Comparison of ENCODE assay signal across 38 cellular contexts in genomic region chr6:122977180-122977579, GRCh38. TPM values are rescaled to one million over a fixed set of nuclear protein-coding genes. Genes with fewer than 3 reads are reported as not detected.
"Had no signal": no experiment of that assay in that cellular context is flagged by ENCODE, and none has a peak within 500 bp of the region (broad histone marks: within the 10 kb centered on the region; RNA-seq: fewer than 3 reads in every experiment).

No MANE protein-coding gene starts in this region.

- H3K9me3 ChIP-seq: adrenal gland, body of pancreas, breast epithelium had no signal

- H3K27ac ChIP-seq: adrenal gland, body of pancreas, brain microvascular endothelial cell, breast epithelium, VCaP had no signal

- H3K9me3 Mint-ChIP-seq: activated B cell treated with CpG ODN at 0.5 μM for 24 hours; activated CD4-positive, alpha-beta memory T cell treated with anti-CD3 and anti-CD28 coated beads for 36 hours; activated CD4-positive, alpha-beta T cell treated with anti-CD3 and anti-CD28 coated beads, Interleukin-2, amount 10 ng/mL, durations not matched to agents 24 days and 14 days; activated CD8-positive, alpha-beta T cell treated with anti-CD3 and anti-CD28 coated beads for 36 hours; activated naive CD4-positive, alpha-beta T cell treated with anti-CD3 and anti-CD28 coated beads for 36 hours; activated naive CD8-positive, alpha-beta T cell treated with anti-CD3 and anti-CD28 coated beads for 36 hours; activated T-cell treated with anti-CD3 and anti-CD28 coated beads, Interleukin-2, amount 50 U/mL, for 4 hours; activated T-cell treated with anti-CD3 and anti-CD28 coated beads, Interleukin-2, amount 50 U/mL, for 72 hours; activated T-helper 1 cell treated with anti-CD3 and anti-CD28 coated beads, Interleukin-12 subunit alpha, Interleukin-12 subunit beta, Interleukin-2, Interleukin-4 antibody, amounts not matched to agents 30 ng/mL and 10 ng/mL and 1 ng/mL, durations not matched to agents 14 hours and 24 hours and 36 hours; T-helper 2 cell treated with Interferon-gamma antibody and Interleukin-4, amounts not matched to agents 5 μg/mL and 100 μg/mL, for 36 hours had no signal

- H3K27ac Mint-ChIP-seq: activated B cell treated with CpG ODN at 0.5 μM for 24 hours; activated CD4-positive, alpha-beta memory T cell treated with anti-CD3 and anti-CD28 coated beads for 36 hours; activated CD4-positive, alpha-beta T cell treated with anti-CD3 and anti-CD28 coated beads, Interleukin-2, amount 10 ng/mL, durations not matched to agents 24 days and 14 days; activated CD8-positive, alpha-beta T cell treated with anti-CD3 and anti-CD28 coated beads for 36 hours; activated naive CD4-positive, alpha-beta T cell treated with anti-CD3 and anti-CD28 coated beads for 36 hours; activated naive CD4-positive, alpha-beta T cell treated with anti-CD3 and anti-CD28 coated beads, Interleukin-2, amount 50 U/mL, for 72 hours; activated naive CD8-positive, alpha-beta T cell treated with anti-CD3 and anti-CD28 coated beads for 36 hours; activated T-cell treated with anti-CD3 and anti-CD28 coated beads, Interleukin-2, amount 50 U/mL, for 72 hours; activated T-helper 1 cell treated with anti-CD3 and anti-CD28 coated beads, Interleukin-12 subunit alpha, Interleukin-12 subunit beta, Interleukin-2, Interleukin-4 antibody, amounts not matched to agents 30 ng/mL and 10 ng/mL and 1 ng/mL, durations not matched to agents 14 hours and 24 hours and 36 hours; activated T-helper 17 cell treated with anti-CD3 and anti-CD28 coated beads, Interleukin-2, amount 50 U/mL, for 72 hours; T-helper 2 cell treated with Interferon-gamma antibody and Interleukin-4, amounts not matched to agents 5 μg/mL and 100 μg/mL, for 36 hours had no signal

- DNase-seq: activated B cell treated with CpG ODN at 0.5 μM for 24 hours; activated CD4-positive, alpha-beta memory T cell treated with anti-CD3 and anti-CD28 coated beads for 36 hours; activated CD4-positive, alpha-beta T cell treated with anti-CD3 and anti-CD28 coated beads for 4 hours; activated CD4-positive, alpha-beta T cell treated with anti-CD3 and anti-CD28 coated beads, Interleukin-2, amount 10 ng/mL, durations not matched to agents 24 days and 14 days; activated CD4-positive, alpha-beta T cell treated with anti-CD3 and anti-CD28 coated beads, Interleukin-2, amount 50 U/mL, for 1 hour; activated CD4-positive, alpha-beta T cell treated with anti-CD3 and anti-CD28 coated beads, Interleukin-2, amount 50 U/mL, for 4 hours; activated CD4-positive, CD25-positive, alpha-beta regulatory T cell treated with anti-CD3 and anti-CD28 coated beads, Interleukin-2, amount 50 U/mL, for 72 hours; activated CD8-positive, alpha-beta memory T cell treated with anti-CD3 and anti-CD28 coated beads, Interleukin-2, amount 50 U/mL, for 4 hours; activated CD8-positive, alpha-beta T cell treated with anti-CD3 and anti-CD28 coated beads for 36 hours; activated effector memory CD4-positive, alpha-beta T cell treated with anti-CD3 and anti-CD28 coated beads, Interleukin-2, amount 50 U/mL, for 16 hours; activated gamma-delta T cell treated with Interleukin-2 at 50 U/mL for 16 hours; activated naive CD4-positive, alpha-beta T cell; activated naive CD4-positive, alpha-beta T cell treated with anti-CD3 and anti-CD28 coated beads for 36 hours; activated naive CD4-positive, alpha-beta T cell treated with anti-CD3 and anti-CD28 coated beads, Interleukin-2, amount 50 U/mL, for 16 hours; activated naive CD8-positive, alpha-beta T cell treated with anti-CD3 and anti-CD28 coated beads for 36 hours; activated T-cell treated with anti-CD3 and anti-CD28 coated beads for 4 hours; activated T-cell treated with anti-CD3 and anti-CD28 coated beads, Interleukin-2, amount 50 U/mL, for 1 hour; activated T-cell treated with anti-CD3 and anti-CD28 coated beads, Interleukin-2, amount 50 U/mL, for 4 hours; activated T-cell treated with anti-CD3 and anti-CD28 coated beads, Interleukin-2, amount 50 U/mL, for 72 hours; adrenal gland; amniotic stem cell; aorta; body of pancreas; brain microvascular endothelial cell; central memory CD4-positive, alpha-beta T cell; T-helper 2 cell; T-helper 9 cell had no signal

- H3K4me3 ChIP-seq: adrenal gland, body of pancreas, breast epithelium had no signal

- H3K27me3 ChIP-seq: adrenal gland, body of pancreas, brain microvascular endothelial cell, breast epithelium had no signal

- H3K4me1 Mint-ChIP-seq: activated B cell treated with CpG ODN at 0.5 μM for 24 hours; activated CD4-positive, alpha-beta T cell treated with anti-CD3 and anti-CD28 coated beads, Interleukin-2, amount 10 ng/mL, durations not matched to agents 24 days and 14 days; activated naive CD8-positive, alpha-beta T cell treated with anti-CD3 and anti-CD28 coated beads for 36 hours; activated T-helper 17 cell treated with anti-CD3 and anti-CD28 coated beads, Interleukin-2, amount 50 U/mL, for 72 hours had no signal

- ATAC-seq: activated CD8-positive, alpha-beta T cell treated with anti-CD3 and anti-CD28 coated beads for 36 hours; activated naive CD4-positive, alpha-beta T cell treated with anti-CD3 and anti-CD28 coated beads, Interleukin-2, amount 50 U/mL, for 72 hours; activated T-cell treated with anti-CD3 and anti-CD28 coated beads, Interleukin-2, amount 50 U/mL, for 4 hours; activated T-cell treated with anti-CD3 and anti-CD28 coated beads, Interleukin-2, amount 50 U/mL, for 72 hours; activated T-helper 17 cell treated with anti-CD3 and anti-CD28 coated beads, Interleukin-2, amount 50 U/mL, for 72 hours; body of pancreas had no signal

- H3K36me3 ChIP-seq: adrenal gland, brain microvascular endothelial cell, breast epithelium had no signal

- H3K4me3 Mint-ChIP-seq: activated B cell treated with CpG ODN at 0.5 μM for 24 hours; activated CD4-positive, alpha-beta memory T cell treated with anti-CD3 and anti-CD28 coated beads for 36 hours; activated CD4-positive, alpha-beta T cell treated with anti-CD3 and anti-CD28 coated beads, Interleukin-2, amount 10 ng/mL, durations not matched to agents 24 days and 14 days; activated CD8-positive, alpha-beta T cell treated with anti-CD3 and anti-CD28 coated beads for 36 hours; activated naive CD4-positive, alpha-beta T cell treated with anti-CD3 and anti-CD28 coated beads for 36 hours; activated naive CD8-positive, alpha-beta T cell treated with anti-CD3 and anti-CD28 coated beads for 36 hours; activated T-cell treated with anti-CD3 and anti-CD28 coated beads, Interleukin-2, amount 50 U/mL, for 4 hours; activated T-cell treated with anti-CD3 and anti-CD28 coated beads, Interleukin-2, amount 50 U/mL, for 72 hours; activated T-helper 1 cell treated with anti-CD3 and anti-CD28 coated beads, Interleukin-12 subunit alpha, Interleukin-12 subunit beta, Interleukin-2, Interleukin-4 antibody, amounts not matched to agents 30 ng/mL and 10 ng/mL and 1 ng/mL, durations not matched to agents 14 hours and 24 hours and 36 hours; activated T-helper 17 cell treated with anti-CD3 and anti-CD28 coated beads, Interleukin-2, amount 50 U/mL, for 72 hours; T-helper 2 cell treated with Interferon-gamma antibody and Interleukin-4, amounts not matched to agents 5 μg/mL and 100 μg/mL, for 36 hours had no signal

- H3K36me3 Mint-ChIP-seq: activated CD4-positive, alpha-beta memory T cell treated with anti-CD3 and anti-CD28 coated beads for 36 hours; activated naive CD4-positive, alpha-beta T cell treated with anti-CD3 and anti-CD28 coated beads, Interleukin-2, amount 50 U/mL, for 72 hours; activated naive CD8-positive, alpha-beta T cell treated with anti-CD3 and anti-CD28 coated beads for 36 hours had no signal

- FAIRE-seq: astrocyte, colon, TTC549 had no signal

- H3K4me1 ChIP-seq: adrenal gland, body of pancreas, breast epithelium had no signal

- H3K27me3 Mint-ChIP-seq: activated B cell treated with CpG ODN at 0.5 μM for 24 hours; activated CD4-positive, alpha-beta memory T cell treated with anti-CD3 and anti-CD28 coated beads for 36 hours; activated CD4-positive, alpha-beta T cell treated with anti-CD3 and anti-CD28 coated beads, Interleukin-2, amount 10 ng/mL, durations not matched to agents 24 days and 14 days; activated CD8-positive, alpha-beta T cell treated with anti-CD3 and anti-CD28 coated beads for 36 hours; activated naive CD8-positive, alpha-beta T cell treated with anti-CD3 and anti-CD28 coated beads for 36 hours; activated T-helper 17 cell treated with anti-CD3 and anti-CD28 coated beads, Interleukin-2, amount 50 U/mL, for 72 hours had no signal

RNA-seq across cellular contexts. Expression of gene CLVS2, which starts 18.9 kb away (rescaled TPM):
- total RNA-seq: activated B cell treated with CpG ODN at 0.5 μM for 24 hours; activated CD4-positive, alpha-beta memory T cell treated with anti-CD3 and anti-CD28 coated beads for 36 hours; activated CD4-positive, alpha-beta T cell treated with anti-CD3 and anti-CD28 coated beads, Interleukin-2, amount 10 ng/mL, durations not matched to agents 24 days and 14 days; activated CD8-positive, alpha-beta memory T cell treated with anti-CD3 and anti-CD28 coated beads for 36 hours; activated CD8-positive, alpha-beta T cell treated with anti-CD3 and anti-CD28 coated beads for 36 hours; activated naive CD4-positive, alpha-beta T cell treated with anti-CD3 and anti-CD28 coated beads for 36 hours; activated naive CD4-positive, alpha-beta T cell treated with anti-CD3 and anti-CD28 coated beads, Interleukin-2, amount 50 U/mL, for 72 hours; activated naive CD8-positive, alpha-beta T cell treated with anti-CD3 and anti-CD28 coated beads for 36 hours; activated T-cell treated with anti-CD3 and anti-CD28 coated beads, Interleukin-2, amount 50 U/mL, for 4 hours; activated T-cell treated with anti-CD3 and anti-CD28 coated beads, Interleukin-2, amount 50 U/mL, for 72 hours; activated T-helper 1 cell treated with anti-CD3 and anti-CD28 coated beads, Interleukin-12 subunit alpha, Interleukin-12 subunit beta, Interleukin-2, Interleukin-4 antibody, amounts not matched to agents 30 ng/mL and 10 ng/mL and 1 ng/mL, durations not matched to agents 14 hours and 24 hours and 36 hours; activated T-helper 17 cell treated with anti-CD3 and anti-CD28 coated beads, Interleukin-2, amount 50 U/mL, for 72 hours; astrocyte; breast epithelium; cardiac septum had no signal
